20 cellular contexts compared by ENCODE assay signal in genomic region chr14:53354331-53354730, GRCh38.
"Had no signal": no experiment of that assay in that cellular context is flagged by ENCODE, and none has a peak within 500 bp of the region (broad histone marks: within the 10 kb centered on the region; RNA-seq: fewer than 3 reads in every experiment).

No MANE protein-coding gene starts in this region.

- H3K4me1 ChIP-seq: adrenal gland, thyroid gland had no signal

- ATAC-seq: heart left ventricle, left cardiac atrium, natural killer cell had no signal

- FAIRE-seq: astrocyte had no signal

- H3K9me3 ChIP-seq: adrenal gland, heart left ventricle, thyroid gland had no signal

- H3K27ac Mint-ChIP-seq: activated naive CD4-positive, alpha-beta T cell treated with anti-CD3 and anti-CD28 coated beads, Interleukin-2, amount 50 U/mL, for 24 hours; natural killer cell had no signal

- DNase-seq: activated CD4-positive, alpha-beta T cell treated with anti-CD3 and anti-CD28 coated beads for 1 hour; activated CD4-positive, alpha-beta T cell treated with anti-CD3 and anti-CD28 coated beads, Interleukin-2, amount 50 U/mL, for 4 hours; activated gamma-delta T cell; adrenal gland; dermis blood vessel endothelial cell; effector memory CD4-positive, alpha-beta T cell; foreskin melanocyte; heart left ventricle; left cardiac atrium; natural killer cell; posterior cingulate gyrus; stimulated activated CD4-positive, alpha-beta T cell treated with anti-CD3 and anti-CD28 coated beads, Interleukin-12 subunit alpha, Interleukin-12 subunit beta, amount 100 ng/mL, for 4 hours; stimulated activated CD4-positive, alpha-beta T cell treated with anti-CD3 and anti-CD28 coated beads, Interleukin-1b, Interleukin-23, amount 100 ng/mL, for 48 hours; stimulated activated CD8-positive, alpha-beta memory T cell treated with anti-CD3 and anti-CD28 coated beads, Interleukin-4, amount 100 ng/mL, for 48 hours; stimulated activated naive CD4-positive, alpha-beta T cell; thyroid gland had no signal

- H3K27me3 Mint-ChIP-seq: activated naive CD4-positive, alpha-beta T cell treated with anti-CD3 and anti-CD28 coated beads, Interleukin-2, amount 50 U/mL, for 24 hours had no signal

- H3K36me3 ChIP-seq: adrenal gland, cardiac muscle cell, heart left ventricle, thyroid gland had no signal

- H3K27me3 ChIP-seq: adrenal gland, cardiac muscle cell, heart left ventricle, thyroid gland had no signal

- H3K4me3 Mint-ChIP-seq: activated naive CD4-positive, alpha-beta T cell treated with anti-CD3 and anti-CD28 coated beads, Interleukin-2, amount 50 U/mL, for 24 hours; natural killer cell had no signal

- H3K36me3 Mint-ChIP-seq: natural killer cell had no signal

- H3K4me1 Mint-ChIP-seq: activated naive CD4-positive, alpha-beta T cell treated with anti-CD3 and anti-CD28 coated beads, Interleukin-2, amount 50 U/mL, for 24 hours had no signal

- H3K4me3 ChIP-seq: adrenal gland, cardiac muscle cell, heart left ventricle, thyroid gland had no signal

- H3K27ac ChIP-seq: adrenal gland, cardiac muscle cell, thyroid gland, VCaP had no signal
